ENCODE assay signal across 8 cellular contexts in genomic region chr2:30447149-30448045, GRCh38. TPM values are rescaled to one million over a fixed set of nuclear protein-coding genes. Genes with fewer than 3 reads are reported as not detected.
DNase-seq lines count a peak whose midpoint lies in the region; ATAC-seq and TF ChIP-seq lines count a peak whose summit lies in the region.

LCLAT1 (plus strand) TSS chr2:30447246; CDS start chr2:30525591, 78,345 bp downstream.

- TF ChIP-seq CTCF in GM20000 (IDR thresholded peaks at IDR 0.05; ENCODE audit: extremely low read depth, missing control alignments) (no peak), Panc1 (IDR thresholded peaks at IDR 0.05) (no peak), natural killer cell (IDR thresholded peaks at IDR 0.05) (no peak)

- ATAC-seq in Panc1: peak; percentile 97
- ATAC-seq in natural killer cell: peak; percentile 91 to 94 (median 93)

- H3K27ac ChIP-seq in Panc1 (ENCODE audit: low read length): peak within 1 kb of the TSS; percentile 93

- intact Hi-C loops in Panc1 (cut with micrococcal nuclease; ENCODE audit: unreplicated experiment): no loop called here
- intact Hi-C loops in natural killer cell (cut with micrococcal nuclease): loop anchor here (1.0 to 5.0 kb wide), 2 partner anchors 25 to 215 kb away; partner anchors contain the start of gene LBH

- H3K27ac Mint-ChIP-seq in natural killer cell: peak within 1 kb of the TSS; percentile 98

- no peaks in the 10 kb centered on the region for H3K36me3 Mint-ChIP-seq in natural killer cell

- H3K27me3 ChIP-seq in Panc1 (ENCODE audit: control insufficient read depth, insufficient read depth, low read length): no peaks in the 10 kb centered on the region

- DNase-seq in DMS114 treated with DMSO at 0.1 percent for 48 hours (lab: John Stamatoyannopoulos, UW; ENCODE audit: unreplicated experiment) (peak; percentile 43), GM20000 (ENCODE audit: low spot score) (peak; percentile 88), HS-5 (ENCODE audit: low read depth) (peak; percentile 49), Panc1 (ENCODE audit: low read depth, low spot score) (peak; percentile 36), fibroblast of gingiva (ENCODE audit: low read depth) (peak; percentile 73), natural killer cell (peak; percentile 87)
- peak; percentile 90 to 92 for DNase-seq in activated T-cell treated with anti-CD3 and anti-CD28 coated beads, Interleukin-2, amount 50 U/mL, for 48 hours
- DNase-seq in stimulated activated naive CD4-positive, alpha-beta T cell (lab: John Stamatoyannopoulos, UW): peak; percentile 78 to 89 (median 86)

- CTCF ChIA-PET in Panc1 (lab: Charles Lee): interaction anchor here (1.1 kb wide), 1 partner anchor 282 kb away, joined by 5 read pairs; no protein-coding TSS in a partner anchor

- no TSS peak for BruUV-seq in Panc1 (replicated peaks; lab: Mats Ljungman, UMichigan)

- H3K4me1 Mint-ChIP-seq in natural killer cell: peaks cover 32 to 39% of the 10 kb centered on the region in 2 donors

- H3K4me1 ChIP-seq in Panc1 (ENCODE audit: control insufficient read depth, insufficient read depth, low read length): peaks cover 8% of the 10 kb centered on the region

- H3K9me3 ChIP-seq in Panc1 (ENCODE audit: control insufficient read depth, insufficient read depth, low read depth, low read length): no peaks in the 10 kb centered on the region

- POLR2A ChIA-PET in Panc1 (lab: Charles Lee): interaction anchor here (0.6 kb wide), 1 partner anchor 282 kb away, joined by 3 read pairs; no protein-coding TSS in a partner anchor

- peak within 1 kb of the TSS; percentile 85 to 92 for H3K4me3 ChIP-seq in Panc1 (ENCODE audit: low read depth in 2 of 2, low read length in 2 of 2)

- no peaks in the 10 kb centered on the region for H3K9me3 Mint-ChIP-seq in natural killer cell

- H3K4me3 Mint-ChIP-seq in natural killer cell: peak within 1 kb of the TSS; percentile 98

- no peaks in the 10 kb centered on the region for H3K36me3 ChIP-seq in Panc1 (ENCODE audit: control insufficient read depth, insufficient read depth, low read length)

- no peaks in the 10 kb centered on the region for H3K27me3 Mint-ChIP-seq in natural killer cell (ENCODE audit: low read depth in 2 of 2)

- in situ Hi-C loops in Panc1 (cut with HindIII; ENCODE audit: low pct_unique_long_range_greater_than_20kb, low sequenced_read_pairs): no loop called here

RNA-seq across cellular contexts. Expression of gene LCLAT1, which starts in this region (rescaled TPM):
- total RNA-seq in Panc1 (2021; ENCODE audit: unreplicated experiment): 36.0 TPM
- 8.5 TPM for polyA plus RNA-seq in Panc1 (2012; ENCODE audit: insufficient read length)
- total RNA-seq in natural killer cell: 10 to 100 TPM; 13.0 to 16.2 (median 14.2) TPM

Comparison
In these comparisons a context has a peak if more than half of its experiments do, and no peak if none do; other contexts are left out.
1. Peak in every context shown above with its lines: DNase-seq, ATAC-seq, H3K4me3 ChIP-seq and H3K27ac ChIP-seq.
2. DNase-seq: peak in every context shown above with its lines; median percentile 91 in activated T-cell treated with anti-CD3 and anti-CD28 coated beads, Interleukin-2, amount 50 U/mL, for 48 hours; 88 in GM20000; 87 in natural killer cell; 86 in stimulated activated naive CD4-positive, alpha-beta T cell; 73 in fibroblast of gingiva; 49 in HS-5; 43 in DMS114 treated with DMSO at 0.1 percent for 48 hours; 36 in Panc1.